ENCODE assay signal across 13 cellular contexts in genomic region chr17:14203392-14203791, GRCh38. TPM values are rescaled to one million over a fixed set of nuclear protein-coding genes. Genes with fewer than 3 reads are reported as not detected.
A peak's percentile ranks its signal among the peaks of the same experiment; 100 is the strongest.
DNase-seq lines count a peak whose midpoint lies in the region; ATAC-seq, FAIRE-seq and TF ChIP-seq lines count a peak whose summit lies in the region.
"Had no signal": no experiment of that assay in that cellular context is flagged by ENCODE, and none has a peak within 500 bp of the region (broad histone marks: within the 10 kb centered on the region; RNA-seq: fewer than 3 reads in every experiment).

No MANE protein-coding gene starts in this region.

- no peak overlapping the region for H3K4me3 ChIP-seq in A549
- H3K4me3 ChIP-seq in GM23248 = no peak overlapping the region
- no peak overlapping the region for H3K4me3 ChIP-seq in fibroblast of mammary gland (ENCODE audit: control insufficient read depth, low read depth, low read length)

- no peaks in the 10 kb centered on the region for H3K79me2 ChIP-seq in GM23248 (ENCODE audit: insufficient read depth)

- H3F3A ChIP-seq in GM23248 (ENCODE audit: insufficient read depth) = no peaks in the 10 kb centered on the region

- peak; percentile 52 to 55; a peak in 2 of 6 replicates for ATAC-seq in A549
- no peak for ATAC-seq in HG03521 (IDR thresholded peaks at IDR 0.05; ENCODE audit: unreplicated experiment)
- no peak for ATAC-seq in GM19397 (IDR thresholded peaks at IDR 0.05; ENCODE audit: unreplicated experiment)

- no peak for TF ChIP-seq RAD21 in A549 (conservative IDR thresholded peaks at IDR 0.05 in 1 of 2, IDR thresholded peaks at IDR 0.05 in 1 of 2)

- H3K9ac ChIP-seq in GM23248 = no peak overlapping the region

- in situ Hi-C loops in GM23248 (cut with MboI) = no loop called here

- no peak overlapping the region for H3K4me2 ChIP-seq in A549
- H3K4me2 ChIP-seq in GM23248 (ENCODE audit: unreplicated experiment) = no peak overlapping the region

- H3K9me3 ChIP-seq in A549 (no peaks in the 10 kb centered on the region), GM23248 (ENCODE audit: low read depth) (no peaks in the 10 kb centered on the region)

- no peaks in the 10 kb centered on the region for H3K27me3 ChIP-seq in GM23248 (replicated peaks; ENCODE audit: insufficient read depth)

- TF ChIP-seq EP300 in A549 (IDR thresholded peaks at IDR 0.05) = no peak

- H2AFZ ChIP-seq in GM23248 = no peak overlapping the region

- H3K36me3 ChIP-seq in GM23248 (ENCODE audit: low read depth) = no peaks in the 10 kb centered on the region; the same call in 1 of the 2 replicates

- H3K4me1 ChIP-seq in A549 (no peaks in the 10 kb centered on the region), GM23248 (ENCODE audit: insufficient read depth) (peaks cover 7% of the 10 kb centered on the region; the same call in 1 of the 2 replicates)

- H4K20me1 ChIP-seq in GM23248 (ENCODE audit: insufficient read depth) = no peaks in the 10 kb centered on the region

- DNase-seq in A549 (ENCODE audit: low read depth in 1 of 2, low spot score in 1 of 2) (no peak), GM23248 (peak; percentile 26), fibroblast of mammary gland (ENCODE audit: low read depth) (no peak), NCI-H128 (lab: John Stamatoyannopoulos, UW; ENCODE audit: unreplicated experiment) (no peak), HEK293T (ENCODE audit: extremely low spot score) (no peak)
- DNase-seq in activated CD4-positive, alpha-beta T cell treated with anti-CD3 and anti-CD28 coated beads, Interleukin-2, amount 50 U/mL, for 1 hour = peak; percentile 39
- DNase-seq: DMS79 treated with DMSO at 0.1 percent for 48 hours had no signal

- H3K27ac ChIP-seq in A549 (no peak overlapping the region), GM23248 (no peak overlapping the region)

- WGBS in A549 (ENCODE audit: missing lambda C conversion rate) = 89% methylated on average over 3 of the region's 3 CpGs
- 96% methylated on average over 3 of the region's 3 CpGs for WGBS in GM23248 (ENCODE audit: low coverage in 1 of 2, low lambda C conversion rate in 2 of 2, missing lambda C conversion rate in 2 of 2), 2 experiments

- no peak for FAIRE-seq in A549 (lab: Jason Lieb, UNC)
- FAIRE-seq: GM19239, TTC549 had no signal

- 0 out of 3 replicates have a peak, but pooled peaks have one; percentile 6 for TF ChIP-seq CTCF in A549 (IDR thresholded peaks at IDR 0.05)
- peak; percentile 26 for TF ChIP-seq CTCF in fibroblast of mammary gland (conservative IDR thresholded peaks at IDR 0.05; ENCODE audit: control insufficient read depth, insufficient read depth, low read depth, low read length)

- POLR2A ChIA-PET in A549 (lab: Yijun Ruan, JAX) (no interaction called here), HEK293T (lab: Yijun Ruan, JAX) (no interaction called here)

- H3K9me2 ChIP-seq in GM23248 (ENCODE audit: insufficient read depth) = no peaks in the 10 kb centered on the region

- no peak for TF ChIP-seq POLR2A in A549 (IDR thresholded peaks at IDR 0.05; ENCODE audit: low read length)

- CTCF ChIA-PET in A549 (lab: Yijun Ruan, JAX) (interaction anchor here (1.3 kb wide), 1 partner anchor 134 kb away, joined by 4 read pairs; the partner anchor contains the start of gene COX10), HEK293T (lab: Yijun Ruan, JAX) (no interaction called here)

TF ChIP-seq in A549, 52 proteins besides CTCF, POLR2A, EP300 and RAD21:
- TF ChIP-seq HOXB13 (CRISPR knock-in tag; IDR thresholded peaks at IDR 0.05; ENCODE audit: low read depth) (no peak), RARB (CRISPR knock-in tag; IDR thresholded peaks at IDR 0.05) (no peak)

TF ChIP-seq in HEK293T, 16 proteins besides CTCF, POLR2A, EP300 and RAD21:
- TF ChIP-seq L3MBTL2 (conservative IDR thresholded peaks at IDR 0.05) (no peak), TARDBP (IDR thresholded peaks at IDR 0.05) (no peak), ARNT (IDR thresholded peaks at IDR 0.05) (no peak), SUZ12 (IDR thresholded peaks at IDR 0.05) (no peak), ELF4 (IDR thresholded peaks at IDR 0.05) (no peak), FOXA1 (IDR thresholded peaks at IDR 0.05) (no peak), BHLHE40 (IDR thresholded peaks at IDR 0.05; ENCODE audit: borderline replicate concordance) (no peak)
TF ChIP-seq in HEK293T: peak in this region for 0.

RNA-seq across cellular contexts. Expression of gene CDRT15, which starts 33.3 kb away (rescaled TPM):
- polyA plus RNA-seq in A549 (2011; rRNA removed) (not detected in 2 replicates), A549 (2017; fragmentation: RNase III; extraction: RNeasy Plus Mini Kit Qiagen cat#74134 plus additional on column Dnase treatment) (not detected in 3 replicates), GM23248 (2016; fragmentation: Nextera tagmentation; extraction: Ambion mirVana) (not detected in 2 replicates)
- not detected in 2 replicates for polyA plus RNA-seq in A549 (2012; cell fraction: cytosol; rRNA removed)
- not detected in 2 replicates for polyA plus RNA-seq in A549 (2012; cell fraction: nucleus; rRNA removed)
- not detected in 2 replicates for polyA minus RNA-seq in A549 (2011; rRNA and poly(A)+ RNA removed)
- total RNA-seq in GM23248 (2014; rRNA removed; shearing (Covaris generic)) = not detected in 2 replicates
- total RNA-seq: dermis microvascular lymphatic vessel endothelial cell, ureter had no signal

Comparison
In these comparisons a context has a peak if more than half of its experiments do, and no peak if none do; other contexts are left out.
1. ATAC-seq: peak in A549 (2 of 2); none in HG03521 (single experiment) and GM19397 (single experiment).
2. DNase-seq: peak in GM23248 (single experiment) and activated CD4-positive, alpha-beta T cell treated with anti-CD3 and anti-CD28 coated beads, Interleukin-2, amount 50 U/mL, for 1 hour (single experiment); none in A549 (0 of 2), fibroblast of mammary gland (single experiment), NCI-H128 (single experiment) and HEK293T (single experiment).